ENCODE assay signal across 25 cellular contexts in genomic region chr1:216224233-216224632, GRCh38.
DNase-seq lines count a peak whose midpoint lies in the region; ATAC-seq and TF ChIP-seq lines count a peak whose summit lies in the region.
"Had no signal": no experiment of that assay in that cellular context is flagged by ENCODE, and none has a peak within 500 bp of the region (broad histone marks: within the 10 kb centered on the region; RNA-seq: fewer than 3 reads in every experiment).

No MANE protein-coding gene starts in this region.

- H3K36me3 ChIP-seq in PC-3 (ENCODE audit: low read depth, low read length) = no peaks in the 10 kb centered on the region
- H3K36me3 ChIP-seq: SJSA1 had no signal

- H3K9me3 Mint-ChIP-seq in naive thymus-derived CD8-positive, alpha-beta T cell = peaks cover 7 to 27% (median 17%) of the 10 kb centered on the region in 9 donors
- H3K9me3 Mint-ChIP-seq: H9 had no signal

- no peak overlapping the region for H2AFZ ChIP-seq in PC-3 (ENCODE audit: low read length)
- H2AFZ ChIP-seq: GM23248 had no signal

- ATAC-seq in PC-3 (peak; percentile 41), GM18505 (IDR thresholded peaks at IDR 0.05; ENCODE audit: unreplicated experiment) (no peak)
- ATAC-seq in naive thymus-derived CD8-positive, alpha-beta T cell = no peak
- ATAC-seq: CD8-positive, alpha-beta T cell; GM12878; Right ventricle myocardium inferior had no signal

- CTCF ChIA-PET in PC-3 (lab: Charles Lee) = interaction anchor here (0.7 kb wide), 1 partner anchor 376 kb away, joined by 3 read pairs; no protein-coding TSS in a partner anchor

- H3F3A ChIP-seq in PC-3 (ENCODE audit: low read length, unreplicated experiment) = no peaks in the 10 kb centered on the region

- H3K4me3 ChIP-seq in PC-3 (ENCODE audit: low read length) = no peak overlapping the region
- H3K4me3 ChIP-seq: GM12878, GM23248, SJSA1 had no signal

- H3K27me3 ChIP-seq in PC-3 (ENCODE audit: low read length) = peaks cover under 1% of the 10 kb centered on the region; the same call in 1 of the 2 replicates
- H3K27me3 ChIP-seq: SJSA1 had no signal

- no peak overlapping the region for H3K27ac Mint-ChIP-seq in naive thymus-derived CD8-positive, alpha-beta T cell
- H3K27ac Mint-ChIP-seq: CD8-positive, alpha-beta T cell; H9; HFFc6; IgD-negative memory B cell; T-helper 1 cell treated with Interleukin-12 subunit alpha and Interleukin-12 subunit beta and Interleukin-4 antibody, amounts not matched to agents 30 μg/mL and 1 μg/mL, for 36 hours had no signal

- no peak for TF ChIP-seq POLR2A in GM18505 (IDR thresholded peaks at IDR 0.05; ENCODE audit: borderline replicate concordance, extremely low read depth, insufficient read depth, insufficient read length)

- H3K4me3 Mint-ChIP-seq in naive thymus-derived CD8-positive, alpha-beta T cell = no peak overlapping the region
- H3K4me3 Mint-ChIP-seq: CD8-positive, alpha-beta T cell; H9; HFFc6; IgD-negative memory B cell; T-helper 1 cell treated with Interleukin-12 subunit alpha and Interleukin-12 subunit beta and Interleukin-4 antibody, amounts not matched to agents 30 μg/mL and 1 μg/mL, for 36 hours had no signal

- H3K27me3 Mint-ChIP-seq in naive thymus-derived CD8-positive, alpha-beta T cell = peaks cover 0 to 4% (median 1%) of the 10 kb centered on the region in 5 donors
- H3K27me3 Mint-ChIP-seq: IgD-negative memory B cell had no signal

- no peak overlapping the region for H3K9ac ChIP-seq in PC-3 (ENCODE audit: low read length)
- H3K9ac ChIP-seq: GM23248 had no signal

- TF ChIP-seq CTCF in PC-3 (conservative IDR thresholded peaks at IDR 0.05; ENCODE audit: low read depth, low read length) = no peak

- no peak overlapping the region for H3K27ac ChIP-seq in PC-3 (ENCODE audit: low read length)
- H3K27ac ChIP-seq: GM23248, SJSA1 had no signal

- POLR2A ChIA-PET in PC-3 (lab: Charles Lee; ENCODE audit: unreplicated experiment) = no interaction called here
- POLR2A ChIA-PET in naive thymus-derived CD8-positive, alpha-beta T cell (lab: Charles Lee) = no interaction called here

- H3K9me3 ChIP-seq in PC-3 (ENCODE audit: low read length) = no peaks in the 10 kb centered on the region
- H3K9me3 ChIP-seq: SJSA1 had no signal

- no peaks in the 10 kb centered on the region for H3K79me2 ChIP-seq in PC-3 (ENCODE audit: low read length)

- intact Hi-C loops in PC-3 (cut with micrococcal nuclease) = loop anchor here (5.0 kb wide), 2 partner anchors 238 to 503 kb away; no protein-coding TSS in a partner anchor

- H3K4me2 ChIP-seq in PC-3 (ENCODE audit: low read length) = no peak overlapping the region

- peaks cover 4% of the 10 kb centered on the region; the same call in 1 of the 2 replicates for H3K9me2 ChIP-seq in PC-3 (replicated peaks; ENCODE audit: low read length)

- no peaks in the 10 kb centered on the region for H3K36me3 Mint-ChIP-seq in naive thymus-derived CD8-positive, alpha-beta T cell
- H3K36me3 Mint-ChIP-seq: CD8-positive, alpha-beta T cell had no signal

- no TSS peak for BruUV-seq in PC-3 (replicated peaks; lab: Mats Ljungman, UMichigan)

- peaks cover 0 to 2% (median 0%) of the 10 kb centered on the region in 4 donors for H3K4me1 Mint-ChIP-seq in naive thymus-derived CD8-positive, alpha-beta T cell

- DNase-seq in NCI-H748 (lab: John Stamatoyannopoulos, UW; ENCODE audit: unreplicated experiment) (peak; percentile 1), NCI-H748 treated with DMSO at 0.1 percent for 48 hours (lab: John Stamatoyannopoulos, UW) (no peak), NCI-H146 (lab: John Stamatoyannopoulos, UW) (peak; percentile 42), PC-3 (peak; percentile 63), DMS 273 treated with DMSO at 0.1 percent for 48 hours (lab: John Stamatoyannopoulos, UW) (no peak), DMS 273 (lab: John Stamatoyannopoulos, UW; ENCODE audit: unreplicated experiment) (no peak)
- DNase-seq in naive thymus-derived CD8-positive, alpha-beta T cell = no peak
- DNase-seq: AML-193; C1 segment of cervical spinal cord; Calu3; CD8-positive, alpha-beta T cell; DND-41; GM23248; H9; HFFc6; NCI-H187; NCI-H2107; NCI-H2227 treated with DMSO at 0.1 percent for 48 hours; T1000 had no signal

- H4K20me1 ChIP-seq in PC-3 (ENCODE audit: low read length) = no peaks in the 10 kb centered on the region

- H3K4me1 ChIP-seq in PC-3 (ENCODE audit: insufficient read depth, low read length) = peaks cover 13% of the 10 kb centered on the region
- H3K4me1 ChIP-seq: SJSA1 had no signal

Comparison
In these comparisons a context has a peak if more than half of its experiments do, and no peak if none do; other contexts are left out.
1. DNase-seq: peak in NCI-H748 (single experiment), NCI-H146 (single experiment) and PC-3 (single experiment); none in NCI-H748 treated with DMSO at 0.1 percent for 48 hours (single experiment), DMS 273 treated with DMSO at 0.1 percent for 48 hours (single experiment), DMS 273 (single experiment) and naive thymus-derived CD8-positive, alpha-beta T cell (0 of 10).